ENCODE assay signal across 9 cellular contexts in the genomic region with DNA sequence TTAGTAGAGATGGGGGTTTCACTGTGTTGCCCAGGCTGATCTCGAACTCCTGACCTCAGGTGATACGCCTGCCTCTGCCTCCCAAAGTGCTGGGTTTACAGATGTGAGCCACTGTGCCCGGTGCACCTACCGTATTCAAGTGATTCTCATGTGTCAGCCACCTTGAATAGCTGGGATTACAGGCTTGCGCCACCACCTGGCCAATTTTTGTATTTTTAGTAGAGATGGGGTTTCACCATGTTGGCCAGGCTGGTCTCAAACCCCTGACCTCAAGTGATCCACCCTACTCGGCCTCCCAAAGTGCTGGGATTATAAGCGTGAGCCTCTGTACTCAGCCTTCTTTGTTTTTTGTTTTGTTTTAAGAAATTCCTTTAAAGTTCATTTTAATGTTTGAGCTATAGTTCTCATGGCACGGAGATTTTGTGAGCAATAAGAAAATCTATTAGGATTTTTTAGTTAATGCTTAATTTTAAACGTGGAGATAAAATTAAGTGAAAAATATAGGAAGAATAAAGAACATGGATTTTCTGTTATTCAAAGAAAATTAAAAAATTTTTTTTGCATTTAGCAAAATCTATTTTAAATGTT.
DNase-seq lines count a peak whose midpoint lies in the region; ATAC-seq and TF ChIP-seq lines count a peak whose summit lies in the region.
"Had no signal": no experiment of that assay in that cellular context is flagged by ENCODE, and none has a peak within 500 bp of the region (broad histone marks: within the 10 kb centered on the region; RNA-seq: fewer than 3 reads in every experiment).

No MANE protein-coding gene starts in this region.

- no peaks in the 10 kb centered on the region for H3K9me3 Mint-ChIP-seq in CD4-positive, CD25-positive, alpha-beta regulatory T cell
- no peaks in the 10 kb centered on the region for H3K9me3 Mint-ChIP-seq in activated T-helper 2 cell treated with anti-CD3 and anti-CD28 coated beads, Interferon-gamma antibody, Interleukin-2, Interleukin-4, amounts not matched to agents 10 μg/mL and 5 μg/mL and 100 μg/mL, durations not matched to agents 14 hours and 24 hours and 36 hours
- H3K9me3 Mint-ChIP-seq: natural killer cell treated with Interleukin-12 subunit alpha and Interleukin-12 subunit beta and Interleukin-15 and Interleukin-18, amount 100 ng/mL, for 72 hours had no signal

- ATAC-seq in CD4-positive, CD25-positive, alpha-beta regulatory T cell (ENCODE audit: low read depth in 2 of 2) = peak; percentile 38 to 41
- ATAC-seq in right cardiac atrium (peak; percentile 43 to 55), HG02623 (IDR thresholded peaks at IDR 0.05; ENCODE audit: unreplicated experiment) (no peak)

- H3K27me3 Mint-ChIP-seq in CD4-positive, CD25-positive, alpha-beta regulatory T cell = no peaks in the 10 kb centered on the region
- no peaks in the 10 kb centered on the region for H3K27me3 Mint-ChIP-seq in activated T-helper 2 cell treated with anti-CD3 and anti-CD28 coated beads, Interferon-gamma antibody, Interleukin-2, Interleukin-4, amounts not matched to agents 10 μg/mL and 5 μg/mL and 100 μg/mL, durations not matched to agents 14 hours and 24 hours and 36 hours (ENCODE audit: low read depth)
- H3K27me3 Mint-ChIP-seq: natural killer cell treated with Interleukin-12 subunit alpha and Interleukin-12 subunit beta and Interleukin-15 and Interleukin-18, amount 100 ng/mL, for 72 hours had no signal

- peak; percentile 10 to 65 (median 51) for DNase-seq in CD4-positive, CD25-positive, alpha-beta regulatory T cell
- DNase-seq in GM20000 (ENCODE audit: low spot score) (no peak), NCI-H146 (lab: John Stamatoyannopoulos, UW) (peak; percentile 50), right cardiac atrium (peak in 1 of 3 donors; percentile 47), kidney glomerular epithelial cell (lab: John Stamatoyannopoulos, UW) (no peak)
- DNase-seq in activated T-helper 2 cell treated with anti-CD3 and anti-CD28 coated beads, Interferon-gamma antibody, Interleukin-2, Interleukin-4, amounts not matched to agents 10 μg/mL and 5 μg/mL and 100 μg/mL, durations not matched to agents 14 hours and 24 hours and 36 hours (ENCODE audit: low spot score) = peak; percentile 53
- DNase-seq in stimulated activated CD4-positive, alpha-beta T cell treated with anti-CD3 and anti-CD28 coated beads, Interleukin-4, amount 100 ng/mL, for 24 hours = peak; percentile 53

- no peaks in the 10 kb centered on the region for H3K36me3 ChIP-seq in CD4-positive, CD25-positive, alpha-beta regulatory T cell (ENCODE audit: control insufficient read depth, insufficient read depth, low read length)

- H3K4me3 Mint-ChIP-seq in CD4-positive, CD25-positive, alpha-beta regulatory T cell = no peak overlapping the region
- no peak overlapping the region for H3K4me3 Mint-ChIP-seq in activated T-helper 2 cell treated with anti-CD3 and anti-CD28 coated beads, Interferon-gamma antibody, Interleukin-2, Interleukin-4, amounts not matched to agents 10 μg/mL and 5 μg/mL and 100 μg/mL, durations not matched to agents 14 hours and 24 hours and 36 hours (ENCODE audit: low read depth)
- H3K4me3 Mint-ChIP-seq: natural killer cell treated with Interleukin-12 subunit alpha and Interleukin-12 subunit beta and Interleukin-15 and Interleukin-18, amount 100 ng/mL, for 72 hours had no signal

- H3K27ac ChIP-seq in CD4-positive, CD25-positive, alpha-beta regulatory T cell (ENCODE audit: insufficient read depth, low read length, poor library complexity, severe bottlenecking) = no peak overlapping the region
- H3K27ac ChIP-seq in right cardiac atrium (ENCODE audit: low read length) = no peak overlapping the region

- H3K27ac Mint-ChIP-seq in CD4-positive, CD25-positive, alpha-beta regulatory T cell = no peak overlapping the region
- no peak overlapping the region for H3K27ac Mint-ChIP-seq in activated T-helper 2 cell treated with anti-CD3 and anti-CD28 coated beads, Interferon-gamma antibody, Interleukin-2, Interleukin-4, amounts not matched to agents 10 μg/mL and 5 μg/mL and 100 μg/mL, durations not matched to agents 14 hours and 24 hours and 36 hours

- intact Hi-C loops in activated T-helper 2 cell treated with anti-CD3 and anti-CD28 coated beads, Interferon-gamma antibody, Interleukin-2, Interleukin-4, amounts not matched to agents 10 μg/mL and 5 μg/mL and 100 μg/mL, durations not matched to agents 14 hours and 24 hours and 36 hours (cut with micrococcal nuclease) = loop anchor here (1.0 to 10.0 kb wide), 2 partner anchors 244 to 373 kb away; no protein-coding TSS in a partner anchor
- intact Hi-C loops in right cardiac atrium (cut with DNase I) = loop anchor here in 1 of 4 donors (10.0 kb wide), 1 partner anchor 243 kb away; a partner anchor contains a TSS

- H3K27me3 ChIP-seq in CD4-positive, CD25-positive, alpha-beta regulatory T cell (ENCODE audit: control insufficient read depth, insufficient read depth, low read length) = no peaks in the 10 kb centered on the region
- no peaks in the 10 kb centered on the region for H3K27me3 ChIP-seq in right cardiac atrium (ENCODE audit: control insufficient read depth, insufficient read depth)

- peaks cover 18 to 24% (median 19%) of the 10 kb centered on the region in 4 donors for H3K4me1 Mint-ChIP-seq in CD4-positive, CD25-positive, alpha-beta regulatory T cell
- peaks cover 21% of the 10 kb centered on the region for H3K4me1 Mint-ChIP-seq in activated T-helper 2 cell treated with anti-CD3 and anti-CD28 coated beads, Interferon-gamma antibody, Interleukin-2, Interleukin-4, amounts not matched to agents 10 μg/mL and 5 μg/mL and 100 μg/mL, durations not matched to agents 14 hours and 24 hours and 36 hours (ENCODE audit: low read depth)

- peak; percentile 16 for TF ChIP-seq CTCF in GM20000 (IDR thresholded peaks at IDR 0.05; ENCODE audit: extremely low read depth, missing control alignments)

- H3K4me1 ChIP-seq in CD4-positive, CD25-positive, alpha-beta regulatory T cell (ENCODE audit: control insufficient read depth, insufficient read depth, low read length, poor library complexity, severe bottlenecking) = peaks cover 14% of the 10 kb centered on the region
- peaks cover 2% of the 10 kb centered on the region for H3K4me1 ChIP-seq in right cardiac atrium (ENCODE audit: control insufficient read depth, insufficient read depth, low read length)

- no peaks in the 10 kb centered on the region for H3K9me3 ChIP-seq in CD4-positive, CD25-positive, alpha-beta regulatory T cell (ENCODE audit: control insufficient read depth in 2 of 2, low read length in 2 of 2)
- H3K9me3 ChIP-seq in right cardiac atrium (ENCODE audit: control insufficient read depth, low read length) = no peaks in the 10 kb centered on the region

- WGBS in right cardiac atrium = 82% methylated on average over 9 of the region's 9 CpGs

- H3K36me3 Mint-ChIP-seq in CD4-positive, CD25-positive, alpha-beta regulatory T cell = no peaks in the 10 kb centered on the region
- peaks cover 28% of the 10 kb centered on the region for H3K36me3 Mint-ChIP-seq in activated T-helper 2 cell treated with anti-CD3 and anti-CD28 coated beads, Interferon-gamma antibody, Interleukin-2, Interleukin-4, amounts not matched to agents 10 μg/mL and 5 μg/mL and 100 μg/mL, durations not matched to agents 14 hours and 24 hours and 36 hours (ENCODE audit: low read depth)
- H3K36me3 Mint-ChIP-seq: natural killer cell treated with Interleukin-12 subunit alpha and Interleukin-12 subunit beta and Interleukin-15 and Interleukin-18, amount 100 ng/mL, for 72 hours had no signal

- H3K4me3 ChIP-seq in CD4-positive, CD25-positive, alpha-beta regulatory T cell (ENCODE audit: low read depth, low read length) = no peak overlapping the region
- no peak overlapping the region for H3K4me3 ChIP-seq in right cardiac atrium (ENCODE audit: low read length)

Comparison
In these comparisons a context has a peak if more than half of its experiments do, and no peak if none do; other contexts are left out.
1. DNase-seq: peak in CD4-positive, CD25-positive, alpha-beta regulatory T cell (3 of 3), NCI-H146 (single experiment), activated T-helper 2 cell treated with anti-CD3 and anti-CD28 coated beads, Interferon-gamma antibody, Interleukin-2, Interleukin-4, amounts not matched to agents 10 μg/mL and 5 μg/mL and 100 μg/mL, durations not matched to agents 14 hours and 24 hours and 36 hours (single experiment) and stimulated activated CD4-positive, alpha-beta T cell treated with anti-CD3 and anti-CD28 coated beads, Interleukin-4, amount 100 ng/mL, for 24 hours (single experiment); none in GM20000 (single experiment) and kidney glomerular epithelial cell (single experiment).